Comparison of ENCODE assay signal across 31 cellular contexts in genomic region chr12:130649646-130650045, GRCh38.
"Had no signal": no experiment of that assay in that cellular context is flagged by ENCODE, and none has a peak within 500 bp of the region (broad histone marks: within the 10 kb centered on the region; RNA-seq: fewer than 3 reads in every experiment).

No MANE protein-coding gene starts in this region.

- H3K36me3 ChIP-seq: adrenal gland, esophagus muscularis mucosa, gastrocnemius medialis, WERI-Rb-1 had no signal

- H3K4me1 ChIP-seq: adrenal gland, body of pancreas, esophagus muscularis mucosa, foreskin keratinocyte, gastrocnemius medialis had no signal

- H3K27me3 ChIP-seq: adrenal gland, body of pancreas, esophagus muscularis mucosa, foreskin keratinocyte, gastrocnemius medialis had no signal

- FAIRE-seq: colon had no signal

- H3K4me3 ChIP-seq: adrenal gland, body of pancreas, esophagus muscularis mucosa, gastrocnemius medialis had no signal

- H3K27ac ChIP-seq: adrenal gland, body of pancreas, esophagus muscularis mucosa, foreskin keratinocyte, gastrocnemius medialis, WERI-Rb-1 had no signal

- ATAC-seq: activated CD4-positive, CD25-positive, alpha-beta regulatory T cell treated with anti-CD3 and anti-CD28 coated beads, Interleukin-2, amount 50 U/mL, for 24 hours; activated CD8-positive, alpha-beta memory T cell treated with anti-CD3 and anti-CD28 coated beads, Interleukin-2, amount 10 ng/mL, durations not matched to agents 7 days and 5 days; activated CD8-positive, alpha-beta T cell treated with anti-CD3 and anti-CD28 coated beads, Interleukin-2, amount 10 ng/mL, durations not matched to agents 7 days and 5 days; activated naive CD8-positive, alpha-beta T cell treated with anti-CD3 and anti-CD28 coated beads, Interleukin-2, amount 50 U/mL, for 24 hours; body of pancreas; effector memory CD8-positive, alpha-beta T cell; foreskin keratinocyte; gastrocnemius medialis; T-helper 17 cell had no signal

- H3K9me3 ChIP-seq: adrenal gland, body of pancreas, gastrocnemius medialis had no signal

- DNase-seq: activated B cell treated with CpG ODN at 0.5 μM for 24 hours; activated CD4-positive, alpha-beta memory T cell treated with anti-CD3 and anti-CD28 coated beads for 36 hours; activated CD4-positive, alpha-beta T cell treated with anti-CD3 and anti-CD28 coated beads, Interleukin-2, amount 10 ng/mL, durations not matched to agents 24 days and 14 days; activated CD8-positive, alpha-beta memory T cell treated with anti-CD3 and anti-CD28 coated beads, Interleukin-2, amount 10 ng/mL, durations not matched to agents 7 days and 5 days; activated CD8-positive, alpha-beta memory T cell treated with anti-CD3 and anti-CD28 coated beads, Interleukin-2, amount 50 U/mL, for 4 hours; activated CD8-positive, alpha-beta T cell treated with anti-CD3 and anti-CD28 coated beads, Interleukin-2, amount 10 ng/mL, durations not matched to agents 7 days and 5 days; activated effector memory CD4-positive, alpha-beta T cell treated with anti-CD3 and anti-CD28 coated beads, Interleukin-2, amount 50 U/mL, for 16 hours; activated naive CD4-positive, alpha-beta T cell treated with anti-CD3 and anti-CD28 coated beads for 36 hours; activated naive CD8-positive, alpha-beta T cell treated with anti-CD3 and anti-CD28 coated beads for 36 hours; activated naive CD8-positive, alpha-beta T cell treated with anti-CD3 and anti-CD28 coated beads, Interleukin-2, amount 50 U/mL, for 24 hours; activated T-cell treated with anti-CD3 and anti-CD28 coated beads, Interleukin-2, amount 50 U/mL, for 1 hour; activated T-cell treated with anti-CD3 and anti-CD28 coated beads, Interleukin-2, amount 50 U/mL, for 48 hours; adrenal gland; amygdala; aorta; body of pancreas; caudate nucleus; cortex of kidney; dermis blood vessel endothelial cell; effector CD4-positive, alpha-beta T cell; effector memory CD8-positive, alpha-beta T cell; erythroblast; foreskin keratinocyte; gastrocnemius medialis; T-helper 1 cell; T-helper 17 cell; T1000; WERI-Rb-1 had no signal
